In the genomic region with DNA sequence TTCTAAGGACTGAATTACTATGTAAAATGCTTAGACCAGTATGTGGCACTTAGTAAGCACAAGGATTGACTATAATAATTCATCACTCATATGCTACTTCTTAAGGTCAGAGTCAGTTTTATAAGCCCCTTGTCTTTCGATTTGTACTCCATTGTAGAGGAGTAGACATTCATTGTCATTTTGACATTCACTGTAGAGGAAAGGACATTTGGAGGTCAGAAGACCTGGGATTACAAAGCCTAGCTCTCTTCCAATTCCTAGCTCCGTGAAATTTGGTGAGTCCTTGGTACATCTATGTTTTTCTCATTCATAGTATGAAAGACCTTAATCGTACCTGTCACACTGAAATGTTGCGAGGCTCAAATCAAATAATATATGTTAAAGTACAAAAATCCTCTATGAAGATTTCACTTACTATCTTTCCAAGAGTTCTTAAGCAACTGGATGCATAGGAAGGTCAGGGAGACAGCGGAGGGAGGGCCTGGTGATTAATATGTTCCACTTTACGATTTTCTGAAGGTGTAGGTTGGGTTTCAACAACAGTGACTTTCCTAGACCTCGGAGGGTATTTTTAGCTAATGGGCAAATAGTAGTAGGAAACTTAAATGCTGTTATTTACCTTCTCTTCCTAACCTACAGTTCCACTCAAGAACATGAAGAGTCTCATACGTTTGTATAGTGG, we compare ENCODE assay signal across 8 cellular contexts. TPM values are rescaled to one million over a fixed set of nuclear protein-coding genes. Genes with fewer than 3 reads are reported as not detected.
A peak's percentile ranks its signal among the peaks of the same experiment; 100 is the strongest.
DNase-seq lines count a peak whose midpoint lies in the region; ATAC-seq, FAIRE-seq and TF ChIP-seq lines count a peak whose summit lies in the region.

No MANE protein-coding gene starts in this region.

- no peaks in the 10 kb centered on the region for H3K27me3 Mint-ChIP-seq in activated T-helper 2 cell treated with anti-CD3 and anti-CD28 coated beads, Interferon-gamma antibody, Interleukin-2, Interleukin-4, amounts not matched to agents 10 μg/mL and 5 μg/mL and 100 μg/mL, durations not matched to agents 14 hours and 24 hours and 36 hours (ENCODE audit: low read depth)

- H3K4me1 ChIP-seq in cardiac muscle cell (ENCODE audit: low read depth) (peaks cover 9% of the 10 kb centered on the region), kidney (ENCODE audit: control insufficient read depth in 1 of 2, insufficient read depth in 1 of 2, low read depth in 1 of 2, low read length in 2 of 2) (peaks cover 4 to 5% of the 10 kb centered on the region in 2 donors), thoracic aorta (ENCODE audit: control insufficient read depth in 1 of 2, low read depth in 2 of 2) (peaks cover 3 to 19% of the 10 kb centered on the region in 2 donors)

- H3K27ac ChIP-seq in cardiac muscle cell = peak overlapping the region; percentile 97
- peak overlapping the region; percentile 84 to 92 for H3K27ac ChIP-seq in kidney (ENCODE audit: low read depth in 2 of 2, low read length in 2 of 2)
- no peak overlapping the region for H3K27ac ChIP-seq in thoracic aorta
- no peak overlapping the region for H3K27ac ChIP-seq in substantia nigra (ENCODE audit: low read depth, low read length, poor library complexity, severe bottlenecking)

- intact Hi-C loops in Right ventricle myocardium inferior (cut with DNase I) = loop anchor here (2.0 kb wide), 1 partner anchor 417 kb away; a partner anchor contains a TSS
- intact Hi-C loops in activated T-helper 2 cell treated with anti-CD3 and anti-CD28 coated beads, Interferon-gamma antibody, Interleukin-2, Interleukin-4, amounts not matched to agents 10 μg/mL and 5 μg/mL and 100 μg/mL, durations not matched to agents 14 hours and 24 hours and 36 hours (cut with micrococcal nuclease) = loop anchor here (5.0 to 10.0 kb wide), 2 partner anchors 229 to 361 kb away; a partner anchor contains a TSS
- intact Hi-C loops in kidney (cut with DNase I) = no loop called here

- no peaks in the 10 kb centered on the region for H3K9me3 ChIP-seq in cardiac muscle cell (ENCODE audit: low read depth)
- no peaks in the 10 kb centered on the region for H3K9me3 ChIP-seq in kidney (ENCODE audit: control insufficient read depth in 1 of 2, low read length in 2 of 2)
- no peaks in the 10 kb centered on the region for H3K9me3 ChIP-seq in thoracic aorta

- FAIRE-seq in kidney (lab: Jason Lieb, UNC) = no peak

- peak overlapping the region; percentile 13 to 98 for H3K9ac ChIP-seq in kidney (ENCODE audit: low read length in 2 of 2)

- ATAC-seq in Right ventricle myocardium inferior (no peak), thoracic aorta (ENCODE audit: insufficient number of reproducible peaks, low FRiP score, low read depth) (no peak)

- H3K4me3 Mint-ChIP-seq in activated T-helper 2 cell treated with anti-CD3 and anti-CD28 coated beads, Interferon-gamma antibody, Interleukin-2, Interleukin-4, amounts not matched to agents 10 μg/mL and 5 μg/mL and 100 μg/mL, durations not matched to agents 14 hours and 24 hours and 36 hours (ENCODE audit: low read depth) = peak overlapping the region; percentile 95

- H3K36me3 Mint-ChIP-seq in activated T-helper 2 cell treated with anti-CD3 and anti-CD28 coated beads, Interferon-gamma antibody, Interleukin-2, Interleukin-4, amounts not matched to agents 10 μg/mL and 5 μg/mL and 100 μg/mL, durations not matched to agents 14 hours and 24 hours and 36 hours (ENCODE audit: low read depth) = peaks cover 44% of the 10 kb centered on the region

- DNase-seq in cardiac muscle cell (ENCODE audit: low read depth in 1 of 2, low spot score in 1 of 2) (peak in 1 of 2 donors; percentile 28), Right ventricle myocardium inferior (ENCODE audit: missing footprints) (no peak), kidney (no peak), thoracic aorta (ENCODE audit: low spot score) (no peak), C1 segment of cervical spinal cord (lab: John Stamatoyannopoulos, UW) (no peak), substantia nigra (lab: John Stamatoyannopoulos, UW) (no peak)
- DNase-seq in activated T-helper 2 cell treated with anti-CD3 and anti-CD28 coated beads, Interferon-gamma antibody, Interleukin-2, Interleukin-4, amounts not matched to agents 10 μg/mL and 5 μg/mL and 100 μg/mL, durations not matched to agents 14 hours and 24 hours and 36 hours (ENCODE audit: low spot score) = no peak
- DNase-seq in central memory CD4-positive, alpha-beta T cell = no peak

- H3K4me3 ChIP-seq in cardiac muscle cell = peak overlapping the region; percentile 91
- H3K4me3 ChIP-seq in kidney (ENCODE audit: low read length in 2 of 2) = peak overlapping the region; percentile 96 to 99
- H3K4me3 ChIP-seq in thoracic aorta = peak overlapping the region; percentile 85

- H3K27me3 ChIP-seq in cardiac muscle cell (no peaks in the 10 kb centered on the region), thoracic aorta (replicated peaks; ENCODE audit: insufficient read depth) (no peaks in the 10 kb centered on the region)

- no peaks in the 10 kb centered on the region for H3K9me3 Mint-ChIP-seq in activated T-helper 2 cell treated with anti-CD3 and anti-CD28 coated beads, Interferon-gamma antibody, Interleukin-2, Interleukin-4, amounts not matched to agents 10 μg/mL and 5 μg/mL and 100 μg/mL, durations not matched to agents 14 hours and 24 hours and 36 hours

- TF ChIP-seq CTCF in cardiac muscle cell (IDR thresholded peaks at IDR 0.05; ENCODE audit: low read depth, low read length) (no peak), kidney (IDR thresholded peaks at IDR 0.05; ENCODE audit: borderline replicate concordance, extremely low read depth, insufficient read depth) (no peak), thoracic aorta (IDR thresholded peaks at IDR 0.05) (no peak)

- H3K4me1 Mint-ChIP-seq in activated T-helper 2 cell treated with anti-CD3 and anti-CD28 coated beads, Interferon-gamma antibody, Interleukin-2, Interleukin-4, amounts not matched to agents 10 μg/mL and 5 μg/mL and 100 μg/mL, durations not matched to agents 14 hours and 24 hours and 36 hours (ENCODE audit: low read depth) = peaks cover 21% of the 10 kb centered on the region

- H3K36me3 ChIP-seq in cardiac muscle cell (peaks cover 13% of the 10 kb centered on the region), kidney (ENCODE audit: control insufficient read depth in 1 of 2, insufficient read depth in 2 of 2, low read length in 2 of 2) (no peaks in the 10 kb centered on the region), thoracic aorta (no peaks in the 10 kb centered on the region)

- H3K27ac Mint-ChIP-seq in activated T-helper 2 cell treated with anti-CD3 and anti-CD28 coated beads, Interferon-gamma antibody, Interleukin-2, Interleukin-4, amounts not matched to agents 10 μg/mL and 5 μg/mL and 100 μg/mL, durations not matched to agents 14 hours and 24 hours and 36 hours = peak overlapping the region; percentile 97

RNA-seq across cellular contexts. Expression of a gene that starts 1.4 kb away (rescaled TPM):
- total RNA-seq in cardiac muscle cell = 34.4 and 74.4 TPM in 2 replicates
- 16.2 and 24.3 TPM in 2 replicates for polyA plus RNA-seq in cardiac muscle cell
- total RNA-seq in Right ventricle myocardium inferior = 17.9 TPM
- total RNA-seq in activated T-helper 2 cell treated with anti-CD3 and anti-CD28 coated beads, Interferon-gamma antibody, Interleukin-2, Interleukin-4, amounts not matched to agents 10 μg/mL and 5 μg/mL and 100 μg/mL, durations not matched to agents 14 hours and 24 hours and 36 hours = 31.5 and 32.0 TPM in 2 replicates
- 22.2 TPM for total RNA-seq in kidney
- 7.5 TPM for polyA plus RNA-seq in kidney (ENCODE audit: insufficient read depth, low read depth, low replicate concordance)
- total RNA-seq in thoracic aorta = 10 to 100 TPM; 53.5 to 73.2 TPM

Comparison
In these comparisons a context has a peak if more than half of its experiments do, and no peak if none do; other contexts are left out.
1. H3K27ac ChIP-seq: peak in cardiac muscle cell (single experiment) and kidney (2 of 2); none in thoracic aorta (0 of 2) and substantia nigra (single experiment).
2. Peak in every context shown above with its lines, with median percentiles within 50 percentile points of each other: H3K4me3 ChIP-seq.